Comparison of ENCODE assay signal across 24 cellular contexts in genomic region chr16:85676466-85676865, GRCh38. TPM values are rescaled to one million over a fixed set of nuclear protein-coding genes. Genes with fewer than 3 reads are reported as not detected.
A peak's percentile ranks its signal among the peaks of the same experiment; 100 is the strongest.
DNase-seq lines count a peak whose midpoint lies in the region; ATAC-seq, FAIRE-seq and TF ChIP-seq lines count a peak whose summit lies in the region.
"Had no signal": no experiment of that assay in that cellular context is flagged by ENCODE, and none has a peak within 500 bp of the region (broad histone marks: within the 10 kb centered on the region; RNA-seq: fewer than 3 reads in every experiment).

No MANE protein-coding gene starts in this region.

- H3K4me1 ChIP-seq in kidney (ENCODE audit: control insufficient read depth in 1 of 2, insufficient read depth in 1 of 2, low read depth in 1 of 2, low read length in 2 of 2) (peaks cover 7 to 9% of the 10 kb centered on the region in 2 donors), SJCRH30 (no peaks in the 10 kb centered on the region)

- H3K9ac ChIP-seq in kidney (ENCODE audit: low read length in 2 of 2): no peak overlapping the region

- H3K36me3 ChIP-seq in WERI-Rb-1 (peaks cover 79% of the 10 kb centered on the region), kidney (ENCODE audit: control insufficient read depth in 1 of 2, insufficient read depth in 2 of 2, low read length in 2 of 2) (peaks cover 10 to 27% of the 10 kb centered on the region in 2 donors), SJCRH30 (peaks cover 40% of the 10 kb centered on the region)

- H3K27ac ChIP-seq in WERI-Rb-1: peak overlapping the region; percentile 73
- no peak overlapping the region for H3K27ac ChIP-seq in kidney (ENCODE audit: low read depth in 2 of 2, low read length in 2 of 2)
- H3K27ac ChIP-seq in SJCRH30: no peak overlapping the region
- H3K27ac ChIP-seq: SK-N-MC had no signal

- H3K4me3 ChIP-seq in WERI-Rb-1 (ENCODE audit: low read depth, low read length): no peak overlapping the region
- no peak overlapping the region for H3K4me3 ChIP-seq in kidney (ENCODE audit: low read length in 2 of 2)
- no peak overlapping the region for H3K4me3 ChIP-seq in SJCRH30
- H3K4me3 ChIP-seq: MG63, SK-N-MC had no signal

- ATAC-seq in Right ventricle myocardium superior (ENCODE audit: poor library complexity) (no peak), left cardiac atrium (no peak), GM21576 (IDR thresholded peaks at IDR 0.05; ENCODE audit: unreplicated experiment) (no peak), HG03196 (IDR thresholded peaks at IDR 0.05; ENCODE audit: unreplicated experiment) (no peak), omental fat pad (ENCODE audit: low FRiP score) (no peak)
- ATAC-seq: CD8-positive, alpha-beta T cell had no signal

- TF ChIP-seq CTCF in WERI-Rb-1 (IDR thresholded peaks at IDR 0.05; ENCODE audit: low read depth, low read length): no peak
- no peak for TF ChIP-seq CTCF in kidney (IDR thresholded peaks at IDR 0.05; ENCODE audit: borderline replicate concordance, extremely low read depth, insufficient read depth)
- TF ChIP-seq CTCF in omental fat pad (IDR thresholded peaks at IDR 0.05): no peak

- no peak for FAIRE-seq in kidney (lab: Jason Lieb, UNC)
- FAIRE-seq: A204.1 had no signal

- intact Hi-C loops in Right ventricle myocardium superior (cut with DNase I) (no loop called here), left cardiac atrium (cut with DNase I) (no loop called here), kidney (cut with DNase I) (no loop called here)

- DNase-seq in Right ventricle myocardium superior (peak; percentile 5), left cardiac atrium (no peak), WERI-Rb-1 (no peak), kidney (peak; percentile 44), SJCRH30 (no peak), omental fat pad (ENCODE audit: low spot score) (no peak)
- DNase-seq: BE2C; Calu3; CD8-positive, alpha-beta T cell; EL; H7; HFFc6; IMR-90; Kasumi-1; MG63; NCI-H1048; NCI-H1436 treated with DMSO at 0.1 percent for 48 hours; NCI-H2029 treated with DMSO at 0.1 percent for 48 hours; NCI-H2171; NCI-H526 had no signal

- H3K27me3 ChIP-seq in WERI-Rb-1 (ENCODE audit: insufficient read depth, low read depth, severe bottlenecking) (no peaks in the 10 kb centered on the region), SJCRH30 (no peaks in the 10 kb centered on the region)
- H3K27me3 ChIP-seq: BE2C, MG63 had no signal

- no peaks in the 10 kb centered on the region for H3K9me3 ChIP-seq in WERI-Rb-1 (ENCODE audit: severe bottlenecking)
- H3K9me3 ChIP-seq in kidney (ENCODE audit: control insufficient read depth in 1 of 2, low read length in 2 of 2): no peaks in the 10 kb centered on the region
- no peaks in the 10 kb centered on the region for H3K9me3 ChIP-seq in SJCRH30 (replicated peaks)
- H3K9me3 ChIP-seq: BE2C, MG63 had no signal

RNA-seq across cellular contexts. Expression of gene GINS2, which starts 12.3 kb away (rescaled TPM):
- total RNA-seq in Right ventricle myocardium superior (0.81 TPM), left cardiac atrium (1 to 10 TPM; 1.2 to 2.4 TPM), kidney (0.88 TPM), omental fat pad (under 1 TPM in 2 of 4 donors, not detected in 2; 0.25 to 0.72 TPM)
- 0.97 TPM for polyA plus RNA-seq in kidney (ENCODE audit: insufficient read depth, low read depth, low replicate concordance)
- total RNA-seq in SJCRH30 (2014; rRNA removed; shearing (Covaris generic)): 50.9 and 51.2 TPM in 2 replicates

Comparison
In these comparisons a context has a peak if more than half of its experiments do, and no peak if none do; other contexts are left out.
1. DNase-seq: peak in Right ventricle myocardium superior (single experiment) and kidney (single experiment); none in left cardiac atrium (single experiment), WERI-Rb-1 (single experiment), SJCRH30 (0 of 2) and omental fat pad (single experiment).
2. RNA of gene GINS2, which starts 12.3 kb away (total RNA-seq): 50.9 to 51.2 TPM in SJCRH30; 1.2 to 2.4 TPM in left cardiac atrium, 0.88 TPM in kidney (single experiment), 0.81 TPM in Right ventricle myocardium superior (single experiment) and 0.25 to 0.72 TPM in omental fat pad; every median in the first group is over 10 times any median in the second.